Comparison of ENCODE assay signal across 1 cellular context in the genomic region with DNA sequence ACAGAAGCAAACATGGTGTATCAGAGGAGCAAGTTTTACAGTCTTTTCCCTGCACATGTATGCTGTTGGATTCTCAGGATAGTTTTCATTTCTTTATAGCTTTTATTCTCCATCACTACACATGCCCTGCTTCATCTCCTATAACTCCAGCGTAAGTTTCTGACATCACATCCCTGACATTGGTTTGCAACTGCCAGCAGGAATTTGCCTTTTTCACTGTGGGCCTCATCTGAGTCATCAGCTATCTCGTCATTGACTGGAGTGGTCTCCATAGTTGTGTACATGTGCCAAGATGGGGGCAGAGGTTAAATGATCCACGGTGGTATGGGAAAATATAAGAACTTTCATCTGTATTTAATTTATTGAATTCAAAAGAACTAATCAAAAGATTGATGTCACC.
TF ChIP-seq lines count a peak whose summit lies in the region.

No MANE protein-coding gene starts in this region.

TF ChIP-seq in SK-N-SH, 30 proteins besides CTCF, POLR2A, EP300 and RAD21 (continued from another document):
- TF ChIP-seq USF1 (IDR thresholded peaks at IDR 0.05; ENCODE audit: borderline replicate concordance, low read depth), result no peak
- TF ChIP-seq, protein P1, sequence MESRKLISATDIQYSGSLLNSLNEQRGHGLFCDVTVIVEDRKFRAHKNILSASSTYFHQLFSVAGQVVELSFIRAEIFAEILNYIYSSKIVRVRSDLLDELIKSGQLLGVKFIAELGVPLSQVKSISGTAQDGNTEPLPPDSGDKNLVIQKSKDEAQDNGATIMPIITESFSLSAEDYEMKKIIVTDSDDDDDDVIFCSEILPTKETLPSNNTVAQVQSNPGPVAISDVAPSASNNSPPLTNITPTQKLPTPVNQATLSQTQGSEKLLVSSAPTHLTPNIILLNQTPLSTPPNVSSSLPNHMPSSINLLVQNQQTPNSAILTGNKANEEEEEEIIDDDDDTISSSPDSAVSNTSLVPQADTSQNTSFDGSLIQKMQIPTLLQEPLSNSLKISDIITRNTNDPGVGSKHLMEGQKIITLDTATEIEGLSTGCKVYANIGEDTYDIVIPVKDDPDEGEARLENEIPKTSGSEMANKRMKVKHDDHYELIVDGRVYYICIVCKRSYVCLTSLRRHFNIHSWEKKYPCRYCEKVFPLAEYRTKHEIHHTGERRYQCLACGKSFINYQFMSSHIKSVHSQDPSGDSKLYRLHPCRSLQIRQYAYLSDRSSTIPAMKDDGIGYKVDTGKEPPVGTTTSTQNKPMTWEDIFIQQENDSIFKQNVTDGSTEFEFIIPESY (IDR thresholded peaks at IDR 0.05; ENCODE audit: borderline replicate concordance, low read depth), result no peak
- no peak for TF ChIP-seq GABPA (IDR thresholded peaks at IDR 0.05; ENCODE audit: low read depth)
- no peak for TF ChIP-seq POLR2AphosphoS5 (IDR thresholded peaks at IDR 0.05; ENCODE audit: low read depth, low read length)
- TF ChIP-seq MEF2A (IDR thresholded peaks at IDR 0.05; ENCODE audit: borderline replicate concordance, low read depth), result no peak
- TF ChIP-seq SIN3A (IDR thresholded peaks at IDR 0.05; ENCODE audit: borderline replicate concordance, low read depth, low read length), result no peak
- no peak for TF ChIP-seq RCOR1 (IDR thresholded peaks at IDR 0.05; ENCODE audit: low read length)
- TF ChIP-seq ELF1 (IDR thresholded peaks at IDR 0.05), result no peak
